In genomic region chr9:126720661-126721530, GRCh38 we compare ENCODE assay signal across 18 cellular contexts.
DNase-seq lines count a peak whose midpoint lies in the region; ATAC-seq and TF ChIP-seq lines count a peak whose summit lies in the region.
"Had no signal": no experiment of that assay in that cellular context is flagged by ENCODE, and none has a peak within 500 bp of the region (broad histone marks: within the 10 kb centered on the region; RNA-seq: fewer than 3 reads in every experiment).

No MANE protein-coding gene starts in this region.

- H3K9me3 Mint-ChIP-seq in activated CD4-positive, alpha-beta T cell treated with anti-CD3 and anti-CD28 coated beads, Interleukin-2, amount 10 ng/mL, durations not matched to agents 7 days and 5 days: no peaks in the 10 kb centered on the region
- H3K9me3 Mint-ChIP-seq in WTC11 (no peaks in the 10 kb centered on the region), endothelial cell (ENCODE audit: unreplicated experiment) (no peaks in the 10 kb centered on the region)

- no peak overlapping the region for H3K14ac ChIP-seq in trophoblast cell (ENCODE audit: low read length)

- H2AK5ac ChIP-seq in trophoblast cell (ENCODE audit: low read length): no peak overlapping the region

- H3K27ac Mint-ChIP-seq in activated CD4-positive, alpha-beta T cell treated with anti-CD3 and anti-CD28 coated beads, Interleukin-2, amount 10 ng/mL, durations not matched to agents 7 days and 5 days: peak overlapping the region; percentile 87
- H3K27ac Mint-ChIP-seq in WTC11: no peak overlapping the region
- peak overlapping the region; percentile 64 for H3K27ac Mint-ChIP-seq in endothelial cell (ENCODE audit: unreplicated experiment)

- H2BK5ac ChIP-seq in trophoblast cell (ENCODE audit: low read depth, low read length, poor library complexity): no peak overlapping the region

- H3K4me3 Mint-ChIP-seq in activated CD4-positive, alpha-beta T cell treated with anti-CD3 and anti-CD28 coated beads, Interleukin-2, amount 10 ng/mL, durations not matched to agents 7 days and 5 days: peak overlapping the region; percentile 35
- H3K4me3 Mint-ChIP-seq in WTC11 (no peak overlapping the region), endothelial cell (ENCODE audit: unreplicated experiment) (peak overlapping the region; percentile 74)

- TF ChIP-seq CTCF in WTC11 (IDR thresholded peaks at IDR 0.05) (no peak), endothelial cell (IDR thresholded peaks at IDR 0.05; ENCODE audit: unreplicated experiment) (no peak)

- peaks cover 9% of the 10 kb centered on the region for H3K27me3 ChIP-seq in trophoblast cell (ENCODE audit: insufficient read depth, low read length)

- H3K4me1 ChIP-seq in trophoblast cell (ENCODE audit: control insufficient read depth in 1 of 2, insufficient read depth in 2 of 2, low read length in 2 of 2): peaks cover 7 to 17% of the 10 kb centered on the region in 2 experiments

- no peak for ATAC-seq in WTC11
- ATAC-seq in stimulated activated naive CD8-positive, alpha-beta T cell treated with anti-CD3 and anti-CD28 coated beads, Interleukin-15, Interleukin-2, amounts not matched to agents 100 U/mL and 50 U/mL, for 24 hours: no peak
- no peak for ATAC-seq in HG02642 (IDR thresholded peaks at IDR 0.05; ENCODE audit: poor library complexity, unreplicated experiment)
- ATAC-seq in GM21786 (IDR thresholded peaks at IDR 0.05; ENCODE audit: unreplicated experiment): no peak
- ATAC-seq: heart left ventricle, left lung had no signal

- peaks cover 49% of the 10 kb centered on the region for H3K4me1 Mint-ChIP-seq in activated CD4-positive, alpha-beta T cell treated with anti-CD3 and anti-CD28 coated beads, Interleukin-2, amount 10 ng/mL, durations not matched to agents 7 days and 5 days
- H3K4me1 Mint-ChIP-seq in WTC11 (peaks cover 37% of the 10 kb centered on the region), endothelial cell (ENCODE audit: unreplicated experiment) (peaks cover 15% of the 10 kb centered on the region)

- H3K79me2 ChIP-seq in trophoblast cell (ENCODE audit: control insufficient read depth, insufficient read depth, low read length, poor library complexity): no peaks in the 10 kb centered on the region

- WGBS in trophoblast cell (ENCODE audit: extremely low coverage, insufficient coverage, insufficient read length): no CpG with 5 or more reads among the region's 19 CpGs

- no peak overlapping the region for H3K27ac ChIP-seq in trophoblast cell (ENCODE audit: low read depth, low read length)
- H3K27ac ChIP-seq: epithelial cell of prostate, thoracic aorta had no signal

- no peaks in the 10 kb centered on the region for H3K79me1 ChIP-seq in trophoblast cell (ENCODE audit: low read length)

- no peak overlapping the region for H3K4ac ChIP-seq in trophoblast cell (ENCODE audit: low read depth, low read length)

- no peak for DNase-seq in activated CD4-positive, alpha-beta T cell treated with anti-CD3 and anti-CD28 coated beads, Interleukin-2, amount 10 ng/mL, durations not matched to agents 7 days and 5 days
- no peak for DNase-seq in activated CD4-positive, alpha-beta T cell treated with anti-CD3 and anti-CD28 coated beads for 48 hours
- DNase-seq in WTC11 (ENCODE audit: low spot score) (no peak), endothelial cell (ENCODE audit: low spot score) (no peak), trophoblast cell (no peak)
- DNase-seq in stimulated activated naive CD8-positive, alpha-beta T cell treated with anti-CD3 and anti-CD28 coated beads, Interleukin-15, Interleukin-2, amounts not matched to agents 100 U/mL and 50 U/mL, for 24 hours: peak; percentile 29
- DNase-seq: central memory CD4-positive, alpha-beta T cell; DMS 273 treated with DMSO at 0.1 percent for 48 hours; heart left ventricle; left lung; NCI-H1694 treated with DMSO at 0.1 percent for 48 hours; SHP77; small intestine had no signal

- no peak overlapping the region for H2BK120ac ChIP-seq in trophoblast cell (ENCODE audit: insufficient read depth, low read length, poor library complexity)

- no peak overlapping the region for H2BK12ac ChIP-seq in trophoblast cell (ENCODE audit: low read length)

- H3K27me3 Mint-ChIP-seq in activated CD4-positive, alpha-beta T cell treated with anti-CD3 and anti-CD28 coated beads, Interleukin-2, amount 10 ng/mL, durations not matched to agents 7 days and 5 days: peaks cover 8% of the 10 kb centered on the region
- H3K27me3 Mint-ChIP-seq in WTC11 (ENCODE audit: low read depth) (peaks cover 46% of the 10 kb centered on the region), endothelial cell (ENCODE audit: unreplicated experiment) (peaks cover 16% of the 10 kb centered on the region)

- no peak overlapping the region for H2AFZ ChIP-seq in trophoblast cell (ENCODE audit: insufficient read depth, low read length, poor library complexity)

- H3K4me3 ChIP-seq in trophoblast cell (ENCODE audit: low read depth, low read length): no peak overlapping the region
- H3K4me3 ChIP-seq: A549, left lung, thoracic aorta had no signal

- H3K4me2 ChIP-seq in trophoblast cell (ENCODE audit: low read length): no peak overlapping the region

- no peak overlapping the region for H3K18ac ChIP-seq in trophoblast cell (ENCODE audit: low read length)

- H3K36me3 Mint-ChIP-seq in activated CD4-positive, alpha-beta T cell treated with anti-CD3 and anti-CD28 coated beads, Interleukin-2, amount 10 ng/mL, durations not matched to agents 7 days and 5 days (ENCODE audit: low read depth): no peaks in the 10 kb centered on the region
- no peaks in the 10 kb centered on the region for H3K36me3 Mint-ChIP-seq in WTC11
- H3K36me3 Mint-ChIP-seq in endothelial cell (ENCODE audit: low read depth, unreplicated experiment): peaks cover 4% of the 10 kb centered on the region

- no peak overlapping the region for H3K9ac ChIP-seq in trophoblast cell (ENCODE audit: low read length)

- no peak overlapping the region for H4K8ac ChIP-seq in trophoblast cell (ENCODE audit: low read depth, low read length)

- CTCF ChIA-PET in activated CD4-positive, alpha-beta T cell treated with anti-CD3 and anti-CD28 coated beads, Interleukin-2, amount 10 ng/mL, durations not matched to agents 7 days and 5 days (lab: Charles Lee): interaction anchor here (1.4 to 4.4 kb wide), 2 partner anchors 15 to 61 kb away, joined by 5 to 49 read pairs; no protein-coding TSS in a partner anchor
- CTCF ChIA-PET in WTC11 (lab: Charles Lee): interaction anchor here (0.6 to 4.0 kb wide), 8 partner anchors 15 to 61 kb away, joined by 4 to 60 read pairs (median 8); no protein-coding TSS in a partner anchor

- no peak overlapping the region for H4K91ac ChIP-seq in trophoblast cell (ENCODE audit: low read depth, low read length)

- H3K9me3 ChIP-seq in trophoblast cell (ENCODE audit: insufficient read depth, low read depth, low read length): peaks cover 6% of the 10 kb centered on the region
- H3K9me3 ChIP-seq: A549, heart left ventricle, left lung, thoracic aorta had no signal

- no peak overlapping the region for H3K23ac ChIP-seq in trophoblast cell (ENCODE audit: low read length)

- no peaks in the 10 kb centered on the region for H3K36me3 ChIP-seq in trophoblast cell (ENCODE audit: control insufficient read depth in 1 of 2, insufficient read depth in 2 of 2, low read length in 2 of 2)
- H3K36me3 ChIP-seq: heart left ventricle, left lung, thoracic aorta had no signal

- H4K12ac ChIP-seq in trophoblast cell (ENCODE audit: low read depth, low read length): no peak overlapping the region

- POLR2A ChIA-PET in activated CD4-positive, alpha-beta T cell treated with anti-CD3 and anti-CD28 coated beads, Interleukin-2, amount 10 ng/mL, durations not matched to agents 7 days and 5 days (lab: Charles Lee): no interaction called here
- POLR2A ChIA-PET in WTC11 (lab: Charles Lee): interaction anchor here (0.6 kb wide), 1 partner anchor 41 kb away, joined by 7 read pairs; no protein-coding TSS in a partner anchor

TF ChIP-seq in WTC11, 78 proteins besides CTCF, POLR2A, EP300 and RAD21:
- peak; percentile 32; the same call in 1 of the 2 replicates for TF ChIP-seq ZNF121 (CRISPR knock-in tag; IDR thresholded peaks at IDR 0.05)
- TF ChIP-seq SOX15 (CRISPR knock-in tag; IDR thresholded peaks at IDR 0.05): no peak
